Comparison of ENCODE assay signal across 8 cellular contexts in genomic region chr6:30102701-30103629, GRCh38. TPM values are rescaled to one million over a fixed set of nuclear protein-coding genes. Genes with fewer than 3 reads are reported as not detected.
DNase-seq lines count a peak whose midpoint lies in the region; ATAC-seq, FAIRE-seq and TF ChIP-seq lines count a peak whose summit lies in the region.

No MANE protein-coding gene starts in this region.

- peak; percentile 98 for TF ChIP-seq CTCF in WERI-Rb-1 (IDR thresholded peaks at IDR 0.05; ENCODE audit: low read depth, low read length)
- peak; percentile 93 for TF ChIP-seq CTCF in bronchial epithelial cell (IDR thresholded peaks at IDR 0.05; ENCODE audit: insufficient read depth, low read length, severe bottlenecking)

- no peaks in the 10 kb centered on the region for H3K36me3 ChIP-seq in WERI-Rb-1
- H3K36me3 ChIP-seq in bronchial epithelial cell (ENCODE audit: control insufficient read depth, insufficient read depth, low read length), result no peaks in the 10 kb centered on the region

- DNase-seq in GM04504 (ENCODE audit: low read depth) (peak; percentile 74), NCI-H2171 treated with DMSO at 0.1 percent for 48 hours (lab: John Stamatoyannopoulos, UW) (peak; percentile 71), WERI-Rb-1 (peak; percentile 93), bronchial epithelial cell (ENCODE audit: low read depth) (peak; percentile 74), iris pigment epithelial cell (ENCODE audit: low read depth) (peak; percentile 89), smooth muscle cell of the brain vasculature (ENCODE audit: low read depth, low spot score) (peak; percentile 71)

- H3K27ac ChIP-seq in WERI-Rb-1, result no peak overlapping the region

- peak overlapping the region; percentile 49 for H3K4me3 ChIP-seq in WERI-Rb-1 (ENCODE audit: low read depth, low read length)
- peak overlapping the region; percentile 37 for H3K4me3 ChIP-seq in bronchial epithelial cell (ENCODE audit: low read depth, low read length)

- FAIRE-seq in bronchial epithelial cell (lab: Jason Lieb, UNC), result no peak

- ATAC-seq in HG02973 (IDR thresholded peaks at IDR 0.05; ENCODE audit: unreplicated experiment), result peak; percentile 65
- no peak for ATAC-seq in GM19463 (IDR thresholded peaks at IDR 0.05; ENCODE audit: unreplicated experiment)

- H3K27me3 ChIP-seq in WERI-Rb-1 (ENCODE audit: insufficient read depth, low read depth, severe bottlenecking), result peaks cover 94% of the 10 kb centered on the region
- no peaks in the 10 kb centered on the region for H3K27me3 ChIP-seq in bronchial epithelial cell (ENCODE audit: control insufficient read depth, insufficient read depth, low read length)

- no peaks in the 10 kb centered on the region for H3K9me3 ChIP-seq in WERI-Rb-1 (ENCODE audit: severe bottlenecking)

RNA-seq across cellular contexts. Expression of gene TRIM31, which starts 9.9 kb away (rescaled TPM):
- total RNA-seq in bronchial epithelial cell, result 0.13 TPM in 1 of 2 replicates, not detected in the other

RNA-seq across cellular contexts. Expression of gene RNF39, which starts 27.4 kb away (rescaled TPM):
- total RNA-seq in bronchial epithelial cell, result 1.6 and 1.7 TPM in 2 replicates

RNA-seq across cellular contexts. Expression of gene TRIM40, which starts 33.0 kb away (rescaled TPM):
- total RNA-seq in bronchial epithelial cell, result not detected in 2 replicates

RNA-seq across cellular contexts. Expression of gene PPP1R11, which starts 36.0 kb away (rescaled TPM):
- total RNA-seq in bronchial epithelial cell, result 19.0 and 23.4 TPM in 2 replicates

RNA-seq across cellular contexts. Expression of gene POLR1H, which starts 41.9 kb away (rescaled TPM):
- total RNA-seq in bronchial epithelial cell, result 49.0 and 62.1 TPM in 2 replicates
